Comparison of ENCODE assay signal across 33 cellular contexts in the genomic region with DNA sequence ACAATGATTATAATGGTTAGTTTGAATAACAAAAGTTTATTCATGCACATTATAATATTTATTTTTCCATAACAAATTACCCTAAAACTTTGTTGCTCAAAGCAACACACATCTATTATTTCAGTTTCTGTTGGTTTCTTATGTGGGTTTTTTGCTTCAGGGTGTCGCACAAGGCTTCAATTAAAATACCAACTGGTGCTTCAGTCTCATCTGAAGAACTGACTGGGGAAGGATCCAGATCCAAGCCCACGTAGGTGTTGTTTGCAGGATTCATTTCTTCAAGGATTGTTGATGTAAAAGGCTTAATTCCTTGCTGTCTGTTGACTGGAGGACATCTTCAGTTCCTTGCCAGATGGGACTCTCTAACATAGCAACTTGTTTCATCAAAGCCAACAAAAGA.
"Had no signal": no experiment of that assay in that cellular context is flagged by ENCODE, and none has a peak within 500 bp of the region (broad histone marks: within the 10 kb centered on the region; RNA-seq: fewer than 3 reads in every experiment).

No MANE protein-coding gene starts in this region.

- H3K27ac ChIP-seq: KMS-11 had no signal

- DNase-seq: Kasumi-1, MG63, MM.1S, MV-4-11, NCI-H1048, NCI-H1092, NCI-H1092 treated with DMSO at 0.1 percent for 48 hours, NCI-H1105, NCI-H1105 treated with DMSO at 0.1 percent for 48 hours, NCI-H1417, NCI-H1417 treated with DMSO at 0.1 percent for 48 hours, NCI-H1436, NCI-H1436 treated with DMSO at 0.1 percent for 48 hours, NCI-H146, NCI-H1694, NCI-H1694 treated with DMSO at 0.1 percent for 48 hours, NCI-H187, NCI-H187 treated with DMSO at 0.1 percent for 48 hours, NCI-H1930, NCI-H2029, NCI-H2029 treated with DMSO at 0.1 percent for 48 hours, NCI-H2081, NCI-H2081 treated with DMSO at 0.1 percent for 48 hours, NCI-H2107, NCI-H2171, NCI-H2171 treated with DMSO at 0.1 percent for 48 hours, NCI-H2227 treated with DMSO at 0.1 percent for 48 hours, NCI-H226, NCI-H446, NCI-H446 treated with DMSO at 0.1 percent for 48 hours, NCI-H510A, NCI-H510A treated with DMSO at 0.1 percent for 48 hours had no signal

- H3K9me3 ChIP-seq: MG63 had no signal

- H3K4me3 ChIP-seq: MG63 had no signal

- H3K9ac ChIP-seq: KMS-11 had no signal

- H3K4me2 ChIP-seq: KMS-11 had no signal

- H3K36me3 ChIP-seq: MG63 had no signal

- H3K27me3 ChIP-seq: MG63 had no signal
